8 cellular contexts compared by ENCODE assay signal in the genomic region with DNA sequence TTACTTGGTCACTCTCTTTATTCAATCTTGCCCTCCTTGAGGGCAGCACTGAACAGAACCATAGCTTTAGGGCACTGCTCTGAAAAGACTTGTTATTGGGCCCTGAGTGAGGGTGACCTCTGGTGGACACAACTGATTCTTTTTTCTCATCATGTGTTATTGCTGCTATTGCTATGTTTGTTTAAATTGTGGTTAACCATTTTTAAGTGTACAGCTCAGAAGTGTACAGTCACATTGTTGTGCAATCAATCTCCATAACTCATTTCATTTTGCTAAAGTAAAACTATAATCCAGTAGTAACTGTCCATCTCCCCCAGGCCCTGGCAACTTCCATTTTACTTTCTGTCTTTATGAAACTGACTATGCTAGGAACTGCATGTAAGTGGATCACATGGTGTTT.
A peak's percentile ranks its signal among the peaks of the same experiment; 100 is the strongest.
DNase-seq lines count a peak whose midpoint lies in the region; ATAC-seq and TF ChIP-seq lines count a peak whose summit lies in the region.

No MANE protein-coding gene starts in this region.

- no peaks in the 10 kb centered on the region for H3K79me2 ChIP-seq in fibroblast of lung (ENCODE audit: control insufficient read depth, insufficient read depth, low read length)

- no peak overlapping the region for H3K4me3 ChIP-seq in fibroblast of lung (replicated peaks in 1 of 4; ENCODE audit: control extremely low read depth in 1 of 4, insufficient read depth in 1 of 4, low read depth in 3 of 4, low read length in 4 of 4)

- TF ChIP-seq CTCF in fibroblast of lung (conservative IDR thresholded peaks at IDR 0.05 in 1 of 2, IDR thresholded peaks at IDR 0.05 in 1 of 2; ENCODE audit: low read depth in 1 of 2, low read length in 2 of 2), result peak; percentile 58 to 74

- H3K27ac ChIP-seq in fibroblast of lung (ENCODE audit: insufficient read depth, low read length), result no peak overlapping the region

- H3K36me3 ChIP-seq in fibroblast of lung (ENCODE audit: control insufficient read depth, insufficient read depth, low read length), result no peaks in the 10 kb centered on the region

- H3K4me2 ChIP-seq in fibroblast of lung (ENCODE audit: extremely low read depth, insufficient read depth, low read length), result no peak overlapping the region

- ATAC-seq in GM21423 (IDR thresholded peaks at IDR 0.05; ENCODE audit: unreplicated experiment), result peak; percentile 64
- peak; percentile 66 for ATAC-seq in HG03558 (IDR thresholded peaks at IDR 0.05; ENCODE audit: extremely low read depth, unreplicated experiment)

- H3K9me3 ChIP-seq in fibroblast of lung (ENCODE audit: control insufficient read depth, insufficient read depth, low read depth, low read length), result no peaks in the 10 kb centered on the region

- H3K27me3 ChIP-seq in fibroblast of lung (ENCODE audit: control insufficient read depth, insufficient read depth, low read length), result no peaks in the 10 kb centered on the region

- no peak overlapping the region for H3K9ac ChIP-seq in fibroblast of lung (ENCODE audit: insufficient read depth, low read length)

- DNase-seq in NCI-H510A treated with DMSO at 0.1 percent for 48 hours (lab: John Stamatoyannopoulos, UW) (peak; percentile 36), NCI-H510A (lab: John Stamatoyannopoulos, UW) (no peak), SIG-M5 treated with dmso at 0.1 percent for 504 hours (lab: John Stamatoyannopoulos, UW; ENCODE audit: unreplicated experiment) (peak; percentile 83), fibroblast of lung (ENCODE audit: low read depth in 2 of 2) (peak; percentile 87 to 97), non-pigmented ciliary epithelial cell (ENCODE audit: low read depth) (peak; percentile 90), NCI-H187 (lab: John Stamatoyannopoulos, UW) (no peak)

- no peaks in the 10 kb centered on the region for H4K20me1 ChIP-seq in fibroblast of lung (ENCODE audit: control insufficient read depth, extremely low read depth, insufficient read depth, low read length)

- H3K4me1 ChIP-seq in fibroblast of lung (ENCODE audit: control insufficient read depth, extremely low read depth, insufficient read depth, low read length), result no peaks in the 10 kb centered on the region

- no peak overlapping the region for H2AFZ ChIP-seq in fibroblast of lung (ENCODE audit: low read length)

Comparison
In these comparisons a context has a peak if more than half of its experiments do, and no peak if none do; other contexts are left out.
1. DNase-seq: peak in NCI-H510A treated with DMSO at 0.1 percent for 48 hours (single experiment), SIG-M5 treated with dmso at 0.1 percent for 504 hours (single experiment), fibroblast of lung (2 of 2) and non-pigmented ciliary epithelial cell (single experiment); none in NCI-H510A (single experiment) and NCI-H187 (0 of 2).